ENCODE assay signal across 9 cellular contexts in genomic region chr12:27957366-27957765, GRCh38.
"Had no signal": no experiment of that assay in that cellular context is flagged by ENCODE, and none has a peak within 500 bp of the region (broad histone marks: within the 10 kb centered on the region; RNA-seq: fewer than 3 reads in every experiment).

No MANE protein-coding gene starts in this region.

- H3K9me3 ChIP-seq: HAP-1 had no signal

- H3K4me2 ChIP-seq: KMS-11 had no signal

- FAIRE-seq: HTR-8/SVneo, K562 had no signal

- H2AFZ ChIP-seq: GM23248 had no signal

- DNase-seq: GM23248, GOT3, H7, HFFc6, IMR-90 had no signal

- H3K4me1 ChIP-seq: HAP-1 had no signal

- H3K9ac ChIP-seq: GM23248, KMS-11 had no signal

- H3K4me3 ChIP-seq: GM23248, HAP-1, K562 had no signal

- H3K27ac ChIP-seq: GM23248, KMS-11 had no signal

- H3K36me3 ChIP-seq: HAP-1 had no signal
